Comparison of ENCODE assay signal across 15 cellular contexts in the genomic region with DNA sequence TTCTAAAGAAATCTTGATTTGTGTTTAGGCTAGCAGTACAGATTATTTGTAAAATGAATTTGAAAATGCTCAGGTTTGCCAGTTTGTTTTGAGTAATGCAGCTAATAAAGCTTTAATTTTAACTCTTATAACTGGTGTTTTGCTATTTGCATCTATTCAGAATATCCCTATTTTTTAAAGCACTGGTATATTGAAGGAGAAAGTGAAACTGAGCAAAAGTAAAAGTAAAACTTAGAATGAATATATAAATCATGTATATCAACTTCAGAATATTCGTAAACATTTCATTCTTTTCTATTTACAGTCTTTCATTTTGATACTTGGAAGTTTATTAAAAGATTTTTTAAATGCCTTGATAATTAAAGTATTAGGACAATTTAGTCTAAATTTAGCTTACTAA. TPM values are rescaled to one million over a fixed set of nuclear protein-coding genes. Genes with fewer than 3 reads are reported as not detected.
A peak's percentile ranks its signal among the peaks of the same experiment; 100 is the strongest.
DNase-seq lines count a peak whose midpoint lies in the region; ATAC-seq and TF ChIP-seq lines count a peak whose summit lies in the region.
"Had no signal": no experiment of that assay in that cellular context is flagged by ENCODE, and none has a peak within 500 bp of the region (broad histone marks: within the 10 kb centered on the region; RNA-seq: fewer than 3 reads in every experiment).

No MANE protein-coding gene starts in this region.

- peaks cover 38% of the 10 kb centered on the region for H3K4me1 Mint-ChIP-seq in T-helper 2 cell treated with Interferon-gamma antibody and Interleukin-4, amounts not matched to agents 5 μg/mL and 100 μg/mL, for 36 hours (ENCODE audit: low read depth)

- WGBS in esophagus muscularis mucosa = 76% methylated on average over 1 of the region's 1 CpG
- WGBS in psoas muscle, 3 donors = 70 to 75% (median 70%) methylated on average over 1 of the region's 1 CpG

- intact Hi-C loops in esophagus muscularis mucosa (cut with DNase I) (no loop called here), psoas muscle (cut with DNase I) (no loop called here)

- H3K4me3 ChIP-seq in esophagus muscularis mucosa (peak overlapping the region in 3 of 4 donors; percentile 5 to 22 (median 8)), psoas muscle (peak overlapping the region; percentile 44)
- H3K4me3 ChIP-seq: A549, cardiac muscle cell, MG63 had no signal

- no peak for DNase-seq in T-helper 2 cell treated with Interferon-gamma antibody and Interleukin-4, amounts not matched to agents 5 μg/mL and 100 μg/mL, for 36 hours (ENCODE audit: low spot score)
- no peak for DNase-seq in T-helper 2 cell
- DNase-seq in esophagus muscularis mucosa (ENCODE audit: extremely low spot score) = no peak
- DNase-seq in psoas muscle = no peak
- DNase-seq in AG08396 (ENCODE audit: low spot score) = no peak
- no peak for DNase-seq in CD1c-positive myeloid dendritic cell (ENCODE audit: extremely low spot score)
- DNase-seq in DMS153 treated with DMSO at 0.1 percent for 48 hours (lab: John Stamatoyannopoulos, UW; ENCODE audit: unreplicated experiment) = no peak
- DNase-seq: MG63; NCI-H510A; stimulated activated CD4-positive, alpha-beta T cell treated with anti-CD3 and anti-CD28 coated beads, Interleukin-15, amount 100 ng/mL, for 24 hours had no signal

- H3K36me3 ChIP-seq in KOPT-K1 (ENCODE audit: insufficient read depth, low read length) (no peaks in the 10 kb centered on the region; the same call in none of the 2 replicates), esophagus muscularis mucosa (no peaks in the 10 kb centered on the region), psoas muscle (ENCODE audit: insufficient read depth in 1 of 2, low read depth in 1 of 2) (no peaks in the 10 kb centered on the region)
- H3K36me3 ChIP-seq: MG63 had no signal

- H3K27ac Mint-ChIP-seq in T-helper 2 cell treated with Interferon-gamma antibody and Interleukin-4, amounts not matched to agents 5 μg/mL and 100 μg/mL, for 36 hours = no peak overlapping the region
- H3K27ac Mint-ChIP-seq: nephron had no signal

- H3K9me3 ChIP-seq in KOPT-K1 (ENCODE audit: insufficient read depth, low read length, poor library complexity, severe bottlenecking) (no peaks in the 10 kb centered on the region), esophagus muscularis mucosa (no peaks in the 10 kb centered on the region), psoas muscle (no peaks in the 10 kb centered on the region)
- H3K9me3 ChIP-seq: A549, MG63 had no signal

- TF ChIP-seq POLR2A in esophagus muscularis mucosa (IDR thresholded peaks at IDR 0.05; ENCODE audit: low read depth) = no peak

- TF ChIP-seq EP300 in esophagus muscularis mucosa (IDR thresholded peaks at IDR 0.05) = no peak

- H3K27ac ChIP-seq in KOPT-K1 (ENCODE audit: low read depth, low read length, poor library complexity, severe bottlenecking) = peak overlapping the region; percentile 11
- H3K27ac ChIP-seq in esophagus muscularis mucosa (replicated peaks in 1 of 4) = no peak overlapping the region
- H3K27ac ChIP-seq in psoas muscle = no peak overlapping the region
- H3K27ac ChIP-seq: A549, cardiac muscle cell had no signal

- H3K9me3 Mint-ChIP-seq in T-helper 2 cell treated with Interferon-gamma antibody and Interleukin-4, amounts not matched to agents 5 μg/mL and 100 μg/mL, for 36 hours = no peaks in the 10 kb centered on the region
- H3K9me3 Mint-ChIP-seq: nephron; stimulated activated memory B cell treated with anti-CD40 and anti-IgM and Interleukin-4, amounts not matched to agents 10 μg/mL and 1 μg/mL and 100 μg/mL, for 72 hours had no signal

- peak overlapping the region; percentile 76 for H3K4me3 Mint-ChIP-seq in T-helper 2 cell treated with Interferon-gamma antibody and Interleukin-4, amounts not matched to agents 5 μg/mL and 100 μg/mL, for 36 hours
- H3K4me3 Mint-ChIP-seq: nephron had no signal

- TF ChIP-seq CTCF in esophagus muscularis mucosa (IDR thresholded peaks at IDR 0.05) (no peak), psoas muscle (IDR thresholded peaks at IDR 0.05) (no peak)

- H3K27me3 ChIP-seq in esophagus muscularis mucosa = no peaks in the 10 kb centered on the region
- no peaks in the 10 kb centered on the region for H3K27me3 ChIP-seq in psoas muscle (ENCODE audit: insufficient read depth in 3 of 3, low read length in 2 of 3)
- H3K27me3 ChIP-seq: cardiac muscle cell, MG63 had no signal

- H3K36me3 Mint-ChIP-seq in T-helper 2 cell treated with Interferon-gamma antibody and Interleukin-4, amounts not matched to agents 5 μg/mL and 100 μg/mL, for 36 hours (ENCODE audit: low read depth) = peaks cover 14% of the 10 kb centered on the region

- H3K4me1 ChIP-seq in esophagus muscularis mucosa (peaks cover 6 to 17% (median 11%) of the 10 kb centered on the region in 4 donors), psoas muscle (peaks cover 14% of the 10 kb centered on the region)

- ATAC-seq in psoas muscle = no peak
- ATAC-seq: A549; stimulated activated memory B cell treated with anti-CD40 and anti-IgM and Interleukin-4, amounts not matched to agents 10 μg/mL and 1 μg/mL and 100 μg/mL, for 72 hours had no signal

- H3K27me3 Mint-ChIP-seq in T-helper 2 cell treated with Interferon-gamma antibody and Interleukin-4, amounts not matched to agents 5 μg/mL and 100 μg/mL, for 36 hours (ENCODE audit: low read depth) = no peaks in the 10 kb centered on the region
- H3K27me3 Mint-ChIP-seq: stimulated activated memory B cell treated with anti-CD40 and anti-IgM and Interleukin-4, amounts not matched to agents 10 μg/mL and 1 μg/mL and 100 μg/mL, for 72 hours had no signal

RNA-seq across cellular contexts. Expression of gene TASOR2, which starts 26.2 kb away (rescaled TPM):
- total RNA-seq in esophagus muscularis mucosa (10 to 100 TPM; 56.9 to 66.3 (median 63.9) TPM), psoas muscle (10 to 100 TPM; 31.5 to 45.6 (median 39.0) TPM)
- 10 to 100 TPM in 2 of 3 donors, 1 to 10 TPM in 1; 8.2 to 24.9 (median 12.1) TPM for polyA plus RNA-seq in psoas muscle

RNA-seq across cellular contexts. Expression of gene ASB13, which starts 44.5 kb away (rescaled TPM):
- total RNA-seq in esophagus muscularis mucosa = 10 to 100 TPM; 15.4 to 24.0 (median 17.4) TPM
- total RNA-seq in psoas muscle = 10 to 100 TPM; 13.0 to 20.8 (median 15.5) TPM
- 10 to 100 TPM in 2 of 3 donors, 1 to 10 TPM in 1; 9.8 to 18.3 (median 11.4) TPM for polyA plus RNA-seq in psoas muscle
